Comparison of ENCODE assay signal across 15 cellular contexts in the genomic region with DNA sequence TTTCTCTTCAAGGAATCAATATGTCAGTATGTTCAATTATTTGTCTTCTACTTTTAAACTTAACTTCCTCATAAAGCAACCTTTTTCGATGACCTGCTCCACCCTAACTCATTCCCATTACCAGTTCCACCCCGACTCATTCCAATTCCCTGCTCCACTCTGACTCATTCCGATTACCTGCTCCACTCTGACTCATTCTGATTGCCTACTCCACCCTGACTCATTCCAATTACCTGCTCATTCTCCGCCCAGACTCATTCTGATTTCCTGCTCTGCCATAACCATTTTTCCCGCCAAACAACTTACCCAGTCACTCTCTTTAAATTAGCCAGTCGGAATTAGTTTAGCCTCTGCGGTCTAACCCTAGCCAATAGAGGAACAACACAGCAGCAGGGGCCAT.
DNase-seq lines count a peak whose midpoint lies in the region; ATAC-seq, FAIRE-seq and TF ChIP-seq lines count a peak whose summit lies in the region.
"Had no signal": no experiment of that assay in that cellular context is flagged by ENCODE, and none has a peak within 500 bp of the region (broad histone marks: within the 10 kb centered on the region; RNA-seq: fewer than 3 reads in every experiment).

No MANE protein-coding gene starts in this region.

- no peak for TF ChIP-seq RAD21 in HepG2 (CRISPR knock-in tag; IDR thresholded peaks at IDR 0.05)

- H3K36me3 ChIP-seq in mammary epithelial cell (ENCODE audit: insufficient read depth, low read length) (no peaks in the 10 kb centered on the region), HepG2 (replicated peaks in 1 of 2; ENCODE audit: control insufficient read depth in 1 of 2, insufficient read depth in 2 of 2, low read length in 2 of 2) (no peaks in the 10 kb centered on the region)
- H3K36me3 ChIP-seq: left lung had no signal

- TF ChIP-seq POLR2A in HepG2 (IDR thresholded peaks at IDR 0.05; ENCODE audit: insufficient read depth in 1 of 2, low read depth in 2 of 2, low read length in 2 of 2) = no peak

- H2AFZ ChIP-seq in mammary epithelial cell (ENCODE audit: low read depth, low read length) = no peak overlapping the region
- H2AFZ ChIP-seq in HepG2 (ENCODE audit: low read length) = no peak overlapping the region

- POLR2A ChIA-PET in HepG2 (lab: Yijun Ruan, JAX) = no interaction called here

- H3K27ac ChIP-seq in mammary epithelial cell (ENCODE audit: insufficient read depth, low read depth, low read length) (no peak overlapping the region), HepG2 (ENCODE audit: extremely low read length, insufficient read depth, low read length) (no peak overlapping the region)
- H3K27ac ChIP-seq: left lung had no signal

- no peak for FAIRE-seq in HepG2 (lab: Jason Lieb, UNC)

- H4K20me1 ChIP-seq in mammary epithelial cell (ENCODE audit: insufficient read depth, low read length) = no peaks in the 10 kb centered on the region
- H4K20me1 ChIP-seq in HepG2 (ENCODE audit: insufficient read depth, low read length) = no peaks in the 10 kb centered on the region

- H3K79me2 ChIP-seq in mammary epithelial cell (ENCODE audit: insufficient read depth, low read length) = no peaks in the 10 kb centered on the region
- H3K79me2 ChIP-seq in HepG2 (ENCODE audit: insufficient read depth, low read length) = no peaks in the 10 kb centered on the region

- TF ChIP-seq EP300 in HepG2 (IDR thresholded peaks at IDR 0.05; ENCODE audit: low read depth in 2 of 2, low read length in 2 of 2) (no peak), HepG2 (CRISPR knock-in tag; IDR thresholded peaks at IDR 0.05; ENCODE audit: borderline replicate concordance) (no peak)

- no peaks in the 10 kb centered on the region for H3K4me1 ChIP-seq in mammary epithelial cell (ENCODE audit: insufficient read depth, low read length)
- H3K4me1 ChIP-seq in HepG2 (ENCODE audit: insufficient read depth, low read length) = no peaks in the 10 kb centered on the region
- H3K4me1 ChIP-seq: left lung had no signal

- no peak overlapping the region for H3K9ac ChIP-seq in mammary epithelial cell (ENCODE audit: insufficient read depth, low read length)
- H3K9ac ChIP-seq in HepG2 (ENCODE audit: insufficient read depth, low read depth, low read length) = no peak overlapping the region

- BruUV-seq in mammary epithelial cell (replicated peaks; lab: Mats Ljungman, UMichigan) (no TSS peak), HepG2 (replicated peaks; lab: Mats Ljungman, UMichigan) (no TSS peak)

- ATAC-seq in HepG2 (no peak), HG02884 (IDR thresholded peaks at IDR 0.05; ENCODE audit: unreplicated experiment) (no peak)
- ATAC-seq: activated CD4-positive, alpha-beta T cell treated with anti-CD3 and anti-CD28 coated beads for 36 hours; left lung had no signal

- in situ Hi-C loops in mammary epithelial cell (cut with MboI; ENCODE audit: low sequenced_read_pairs in 2 of 2) (no loop called here), HepG2 (cut with HindIII; ENCODE audit: extremely low pct_ligation_motif_present, low pct_unique_long_range_greater_than_20kb) (no loop called here)

- DNase-seq in ELR (ENCODE audit: low read depth) (peak; percentile 52), M059J (ENCODE audit: low read depth) (peak; percentile 64), mammary epithelial cell (peak; percentile 85), HepG2 (ENCODE audit: low spot score) (no peak), KG1 (lab: John Stamatoyannopoulos, UW) (no peak), Kasumi-1 (lab: John Stamatoyannopoulos, UW) (no peak)
- DNase-seq in stimulated activated CD4-positive, alpha-beta T cell treated with anti-CD3 and anti-CD28 coated beads, Interleukin-2, amount 100 ng/mL, for 24 hours = no peak
- DNase-seq: activated CD4-positive, alpha-beta T cell treated with anti-CD3 and anti-CD28 coated beads for 36 hours; activated naive CD4-positive, alpha-beta T cell treated with Interleukin-2 at 50 U/mL for 16 hours; DMS 273 treated with DMSO at 0.1 percent for 48 hours; hypothalamus; left lung; NCI-H1105; stimulated activated CD4-positive, alpha-beta T cell treated with anti-CD3 and anti-CD28 coated beads, Interleukin-4, amount 100 ng/mL, for 24 hours had no signal

- 40% methylated on average over 6 of the region's 7 CpGs for WGBS in mammary epithelial cell (ENCODE audit: low coverage, missing lambda C conversion rate)
- WGBS in HepG2 (ENCODE audit: low lambda C conversion rate) = 32% methylated on average over 7 of the region's 7 CpGs

- CTCF ChIA-PET in mammary epithelial cell (lab: Charles Lee; ENCODE audit: low non-redundant PET) (no interaction called here), HepG2 (lab: Yijun Ruan, JAX; ENCODE audit: low intra/inter-chr PET ratio, low total read pairs) (no interaction called here)

- H3K4me3 ChIP-seq in mammary epithelial cell (replicated peaks in 1 of 3; ENCODE audit: insufficient read depth in 1 of 3, low read depth in 2 of 3, low read length in 3 of 3) = no peak overlapping the region
- H3K4me3 ChIP-seq in HepG2 (replicated peaks in 1 of 3; ENCODE audit: insufficient read depth in 1 of 3, low read depth in 2 of 3, low read length in 3 of 3) = no peak overlapping the region
- H3K4me3 ChIP-seq: left lung had no signal

- H3K9me3 ChIP-seq in mammary epithelial cell (replicated peaks; ENCODE audit: insufficient read depth, low read length) = peaks cover 13% of the 10 kb centered on the region
- peaks cover 4% of the 10 kb centered on the region; the same call in 1 of the 2 replicates for H3K9me3 ChIP-seq in HepG2 (ENCODE audit: low read length)

- intact Hi-C loops in mammary epithelial cell (cut with micrococcal nuclease) (no loop called here), HepG2 (cut with micrococcal nuclease; ENCODE audit: unreplicated experiment) (no loop called here)

- H3K27me3 ChIP-seq in mammary epithelial cell (ENCODE audit: insufficient read depth, low read length) = no peaks in the 10 kb centered on the region
- no peaks in the 10 kb centered on the region for H3K27me3 ChIP-seq in HepG2 (ENCODE audit: control insufficient read depth in 1 of 2, insufficient read depth in 2 of 2, low read length in 2 of 2)
- H3K27me3 ChIP-seq: left lung had no signal

- dilution Hi-C loops in mammary epithelial cell (cut with HindIII; ENCODE audit: low sequenced_read_pairs) = no loop called here

- no peak overlapping the region for H3K4me2 ChIP-seq in mammary epithelial cell (ENCODE audit: insufficient read depth, low read depth, low read length)
- no peak overlapping the region for H3K4me2 ChIP-seq in HepG2 (ENCODE audit: low read depth, low read length)

- TF ChIP-seq CTCF in mammary epithelial cell (conservative IDR thresholded peaks at IDR 0.05 in 1 of 2, IDR thresholded peaks at IDR 0.05 in 1 of 2; ENCODE audit: extremely low read depth in 1 of 2, insufficient read depth in 1 of 2, low read depth in 1 of 2, low read length in 2 of 2) (no peak), HepG2 (CRISPR knock-in tag; IDR thresholded peaks at IDR 0.05) (no peak)

TF ChIP-seq in HepG2, 621 proteins besides CTCF, POLR2A, EP300 and RAD21 (continues in another document):
- TF ChIP-seq FOSL2 (CRISPR knock-in tag; IDR thresholded peaks at IDR 0.05) (peak; percentile 38), ZNF121 (CRISPR knock-in tag; IDR thresholded peaks at IDR 0.05) (no peak)
- TF ChIP-seq, protein P1, sequence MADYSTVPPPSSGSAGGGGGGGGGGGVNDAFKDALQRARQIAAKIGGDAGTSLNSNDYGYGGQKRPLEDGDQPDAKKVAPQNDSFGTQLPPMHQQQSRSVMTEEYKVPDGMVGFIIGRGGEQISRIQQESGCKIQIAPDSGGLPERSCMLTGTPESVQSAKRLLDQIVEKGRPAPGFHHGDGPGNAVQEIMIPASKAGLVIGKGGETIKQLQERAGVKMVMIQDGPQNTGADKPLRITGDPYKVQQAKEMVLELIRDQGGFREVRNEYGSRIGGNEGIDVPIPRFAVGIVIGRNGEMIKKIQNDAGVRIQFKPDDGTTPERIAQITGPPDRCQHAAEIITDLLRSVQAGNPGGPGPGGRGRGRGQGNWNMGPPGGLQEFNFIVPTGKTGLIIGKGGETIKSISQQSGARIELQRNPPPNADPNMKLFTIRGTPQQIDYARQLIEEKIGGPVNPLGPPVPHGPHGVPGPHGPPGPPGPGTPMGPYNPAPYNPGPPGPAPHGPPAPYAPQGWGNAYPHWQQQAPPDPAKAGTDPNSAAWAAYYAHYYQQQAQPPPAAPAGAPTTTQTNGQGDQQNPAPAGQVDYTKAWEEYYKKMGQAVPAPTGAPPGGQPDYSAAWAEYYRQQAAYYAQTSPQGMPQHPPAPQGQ (CRISPR knock-in tag; IDR thresholded peaks at IDR 0.05; ENCODE audit: borderline replicate concordance) = no peak
- TF ChIP-seq, protein P2, sequence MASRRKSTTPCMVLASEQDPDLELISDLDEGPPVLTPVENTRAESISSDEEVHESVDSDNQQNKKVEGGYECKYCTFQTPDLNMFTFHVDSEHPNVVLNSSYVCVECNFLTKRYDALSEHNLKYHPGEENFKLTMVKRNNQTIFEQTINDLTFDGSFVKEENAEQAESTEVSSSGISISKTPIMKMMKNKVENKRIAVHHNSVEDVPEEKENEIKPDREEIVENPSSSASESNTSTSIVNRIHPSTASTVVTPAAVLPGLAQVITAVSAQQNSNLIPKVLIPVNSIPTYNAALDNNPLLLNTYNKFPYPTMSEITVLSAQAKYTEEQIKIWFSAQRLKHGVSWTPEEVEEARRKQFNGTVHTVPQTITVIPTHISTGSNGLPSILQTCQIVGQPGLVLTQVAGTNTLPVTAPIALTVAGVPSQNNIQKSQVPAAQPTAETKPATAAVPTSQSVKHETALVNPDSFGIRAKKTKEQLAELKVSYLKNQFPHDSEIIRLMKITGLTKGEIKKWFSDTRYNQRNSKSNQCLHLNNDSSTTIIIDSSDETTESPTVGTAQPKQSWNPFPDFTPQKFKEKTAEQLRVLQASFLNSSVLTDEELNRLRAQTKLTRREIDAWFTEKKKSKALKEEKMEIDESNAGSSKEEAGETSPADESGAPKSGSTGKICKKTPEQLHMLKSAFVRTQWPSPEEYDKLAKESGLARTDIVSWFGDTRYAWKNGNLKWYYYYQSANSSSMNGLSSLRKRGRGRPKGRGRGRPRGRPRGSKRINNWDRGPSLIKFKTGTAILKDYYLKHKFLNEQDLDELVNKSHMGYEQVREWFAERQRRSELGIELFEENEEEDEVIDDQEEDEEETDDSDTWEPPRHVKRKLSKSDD (CRISPR knock-in tag; IDR thresholded peaks at IDR 0.05; ENCODE audit: low read depth) = no peak
- TF ChIP-seq, protein P3, sequence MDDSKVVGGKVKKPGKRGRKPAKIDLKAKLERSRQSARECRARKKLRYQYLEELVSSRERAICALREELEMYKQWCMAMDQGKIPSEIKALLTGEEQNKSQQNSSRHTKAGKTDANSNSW (CRISPR knock-in tag; IDR thresholded peaks at IDR 0.05; ENCODE audit: borderline replicate concordance) = no peak

Comparison
In these comparisons a context has a peak if more than half of its experiments do, and no peak if none do; other contexts are left out.
1. DNase-seq: peak in ELR (single experiment), M059J (single experiment) and mammary epithelial cell (single experiment); none in HepG2 (single experiment), stimulated activated CD4-positive, alpha-beta T cell treated with anti-CD3 and anti-CD28 coated beads, Interleukin-2, amount 100 ng/mL, for 24 hours (0 of 2), KG1 (single experiment) and Kasumi-1 (0 of 2).